9 cellular contexts compared by ENCODE assay signal in genomic region chr16:84084570-84085270, GRCh38. TPM values are rescaled to one million over a fixed set of nuclear protein-coding genes. Genes with fewer than 3 reads are reported as not detected.
DNase-seq lines count a peak whose midpoint lies in the region; ATAC-seq, FAIRE-seq and TF ChIP-seq lines count a peak whose summit lies in the region.
"Had no signal": no experiment of that assay in that cellular context is flagged by ENCODE, and none has a peak within 500 bp of the region (broad histone marks: within the 10 kb centered on the region; RNA-seq: fewer than 3 reads in every experiment).

No MANE protein-coding gene starts in this region.

- no peaks in the 10 kb centered on the region for H3K27me3 Mint-ChIP-seq in memory B cell

- peaks cover 39% of the 10 kb centered on the region for H3K36me3 Mint-ChIP-seq in memory B cell

- peak; percentile 76 for TF ChIP-seq CTCF in D721Med (IDR thresholded peaks at IDR 0.05; ENCODE audit: insufficient read depth, missing control alignments)
- peak; percentile 19 to 76 (median 60) for TF ChIP-seq CTCF in dorsolateral prefrontal cortex (IDR thresholded peaks at IDR 0.05 in 54 of 56, conservative IDR thresholded peaks at IDR 0.05 in 2 of 56; ENCODE audit: low read depth in 1 of 56, partially characterized antibody in 56 of 56)

- intact Hi-C loops in dorsolateral prefrontal cortex (cut with DNase I), result loop anchor here (10.0 kb wide), 2 partner anchors 100 to 400 kb away; partner anchors contain the start of gene TAF1C (in 1 of the 2)

- CTCF ChIA-PET in HEK293T (lab: Yijun Ruan, JAX), result interaction anchor here (1.0 to 1.2 kb wide), 3 partner anchors 26 to 102 kb away, joined by 3 to 5 read pairs (median 5); partner anchors contain the start of gene TAF1C

- ATAC-seq in memory B cell (ENCODE audit: low read depth) (peak; percentile 81), HG03571 (IDR thresholded peaks at IDR 0.05; ENCODE audit: unreplicated experiment) (no peak)

- no peak for FAIRE-seq in D721Med (lab: Jason Lieb, UNC)
- FAIRE-seq: TTC549 had no signal

- H3K4me1 Mint-ChIP-seq in memory B cell, result peaks cover 21% of the 10 kb centered on the region

- POLR2A ChIA-PET in HEK293T (lab: Yijun Ruan, JAX), result interaction anchor here (1.2 to 1.7 kb wide), 2 partner anchors 32 to 60 kb away, joined by 3 to 8 read pairs; partner anchors contain the start of genes DNAAF1, HSDL1 and MBTPS1

- peak overlapping the region in 7 of 59 donors; percentile 14 to 74 (median 46) for H3K27ac ChIP-seq in dorsolateral prefrontal cortex

- H3K27me3 ChIP-seq in dorsolateral prefrontal cortex, result no peaks in the 10 kb centered on the region

- no peak overlapping the region for H3K4me3 Mint-ChIP-seq in memory B cell

- H3K9me3 Mint-ChIP-seq in memory B cell, result no peaks in the 10 kb centered on the region

- DNase-seq in D721Med (ENCODE audit: insufficient read length, low spot score), result peak; percentile 42
- DNase-seq in HEK293T (ENCODE audit: extremely low spot score), result peak; percentile 81
- DNase-seq in NCI-H345 treated with DMSO at 0.1 percent for 48 hours (lab: John Stamatoyannopoulos, UW; ENCODE audit: unreplicated experiment), result peak; percentile 16
- peak; percentile 67 for DNase-seq in activated CD4-positive, alpha-beta T cell treated with anti-CD3 and anti-CD28 coated beads, Interleukin-2, amount 50 U/mL, for 1 hour
- peak in 2 of 10 donors; percentile 52 to 53 for DNase-seq in dorsolateral prefrontal cortex
- peak; percentile 44 to 46 for DNase-seq in memory B cell (ENCODE audit: low spot score in 2 of 2)
- peak; percentile 29 to 31 for DNase-seq in stimulated activated CD8-positive, alpha-beta memory T cell treated with anti-CD3 and anti-CD28 coated beads, Interleukin-7, amount 100 ng/mL, for 1 hour (ENCODE audit: low read depth in 2 of 2)

- no peak overlapping the region for H3K4me3 ChIP-seq in dorsolateral prefrontal cortex

- H3K27ac Mint-ChIP-seq in memory B cell, result no peak overlapping the region

TF ChIP-seq in HEK293T, 16 proteins besides CTCF, POLR2A, EP300 and RAD21:
- TF ChIP-seq, protein P1, sequence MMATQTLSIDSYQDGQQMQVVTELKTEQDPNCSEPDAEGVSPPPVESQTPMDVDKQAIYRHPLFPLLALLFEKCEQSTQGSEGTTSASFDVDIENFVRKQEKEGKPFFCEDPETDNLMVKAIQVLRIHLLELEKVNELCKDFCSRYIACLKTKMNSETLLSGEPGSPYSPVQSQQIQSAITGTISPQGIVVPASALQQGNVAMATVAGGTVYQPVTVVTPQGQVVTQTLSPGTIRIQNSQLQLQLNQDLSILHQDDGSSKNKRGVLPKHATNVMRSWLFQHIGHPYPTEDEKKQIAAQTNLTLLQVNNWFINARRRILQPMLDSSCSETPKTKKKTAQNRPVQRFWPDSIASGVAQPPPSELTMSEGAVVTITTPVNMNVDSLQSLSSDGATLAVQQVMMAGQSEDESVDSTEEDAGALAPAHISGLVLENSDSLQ (IDR thresholded peaks at IDR 0.05), result no peak
- no peak for TF ChIP-seq NFRKB (IDR thresholded peaks at IDR 0.05)
- TF ChIP-seq FOXM1 (IDR thresholded peaks at IDR 0.05; ENCODE audit: borderline replicate concordance), result no peak

RNA-seq across cellular contexts. Expression of gene MBTPS1, which starts 32.0 kb away (rescaled TPM):
- 100 to 1,000 TPM in 44 of 120 experiments, 10 to 100 TPM in 76; 70.0 to 125 (median 95.6) TPM for total RNA-seq in dorsolateral prefrontal cortex

RNA-seq across cellular contexts. Expression of gene SLC38A8, which starts 42.1 kb away (rescaled TPM):
- total RNA-seq in dorsolateral prefrontal cortex, result 10 to 100 TPM in 1 of 120 experiments, 1 to 10 TPM in 112, under 1 TPM in 3, not detected in 4; 0.41 to 11.8 (median 3.7) TPM
